ENCODE assay signal across 11 cellular contexts in genomic region chr2:54767921-54768320, GRCh38. TPM values are rescaled to one million over a fixed set of nuclear protein-coding genes. Genes with fewer than 3 reads are reported as not detected.
DNase-seq lines count a peak whose midpoint lies in the region; ATAC-seq and TF ChIP-seq lines count a peak whose summit lies in the region.
"Had no signal": no experiment of that assay in that cellular context is flagged by ENCODE, and none has a peak within 500 bp of the region (broad histone marks: within the 10 kb centered on the region; RNA-seq: fewer than 3 reads in every experiment).

No MANE protein-coding gene starts in this region.

- no peaks in the 10 kb centered on the region for H3K36me3 Mint-ChIP-seq in activated naive CD8-positive, alpha-beta T cell treated with anti-CD3 and anti-CD28 coated beads, Interleukin-2, amount 50 U/mL, for 24 hours (ENCODE audit: low read depth)
- peaks cover 6% of the 10 kb centered on the region for H3K36me3 Mint-ChIP-seq in memory B cell

- H3K36me3 ChIP-seq in MG63: no peaks in the 10 kb centered on the region
- H3K36me3 ChIP-seq: suprapubic skin had no signal

- H3K9me3 Mint-ChIP-seq in activated naive CD8-positive, alpha-beta T cell treated with anti-CD3 and anti-CD28 coated beads, Interleukin-2, amount 50 U/mL, for 24 hours: no peaks in the 10 kb centered on the region
- H3K9me3 Mint-ChIP-seq in memory B cell: peaks cover 1% of the 10 kb centered on the region

- no peak overlapping the region for H3K4me3 Mint-ChIP-seq in activated naive CD8-positive, alpha-beta T cell treated with anti-CD3 and anti-CD28 coated beads, Interleukin-2, amount 50 U/mL, for 24 hours
- H3K4me3 Mint-ChIP-seq in memory B cell: no peak overlapping the region

- peak; percentile 48 for ATAC-seq in HG03469 (IDR thresholded peaks at IDR 0.05; ENCODE audit: unreplicated experiment)
- ATAC-seq in activated naive CD8-positive, alpha-beta T cell treated with anti-CD3 and anti-CD28 coated beads, Interleukin-2, amount 50 U/mL, for 24 hours: peak; percentile 91
- peak; percentile 91 for ATAC-seq in memory B cell (ENCODE audit: low read depth)
- ATAC-seq: left cardiac atrium had no signal

- H3K4me3 ChIP-seq in GM12865 (ENCODE audit: low read depth, low read length) (no peak overlapping the region), MG63 (no peak overlapping the region)
- H3K4me3 ChIP-seq: smooth muscle cell, suprapubic skin had no signal

- peaks cover 25% of the 10 kb centered on the region for H3K4me1 Mint-ChIP-seq in activated naive CD8-positive, alpha-beta T cell treated with anti-CD3 and anti-CD28 coated beads, Interleukin-2, amount 50 U/mL, for 24 hours
- H3K4me1 Mint-ChIP-seq in memory B cell: peaks cover 14% of the 10 kb centered on the region

- H3K27me3 ChIP-seq in MG63: no peaks in the 10 kb centered on the region
- H3K27me3 ChIP-seq: suprapubic skin had no signal

- H3K9me3 ChIP-seq in MG63: no peaks in the 10 kb centered on the region
- H3K9me3 ChIP-seq: suprapubic skin had no signal

- peak overlapping the region; percentile 64 for H3K27ac Mint-ChIP-seq in activated naive CD8-positive, alpha-beta T cell treated with anti-CD3 and anti-CD28 coated beads, Interleukin-2, amount 50 U/mL, for 24 hours
- peak overlapping the region; percentile 62 for H3K27ac Mint-ChIP-seq in memory B cell

- DNase-seq in GM12865 (ENCODE audit: low read depth) (peak; percentile 18), memory B cell (ENCODE audit: low spot score in 2 of 2) (no peak), MG63 (no peak), germinal center (ENCODE audit: low spot score) (no peak), NCI-H2029 treated with DMSO at 0.1 percent for 48 hours (lab: John Stamatoyannopoulos, UW) (no peak)
- no peak for DNase-seq in activated naive CD8-positive, alpha-beta T cell treated with anti-CD3 and anti-CD28 coated beads, Interleukin-2, amount 50 U/mL, for 24 hours
- DNase-seq: left cardiac atrium, NCI-H1105 had no signal

- no peaks in the 10 kb centered on the region for H3K27me3 Mint-ChIP-seq in activated naive CD8-positive, alpha-beta T cell treated with anti-CD3 and anti-CD28 coated beads, Interleukin-2, amount 50 U/mL, for 24 hours
- no peaks in the 10 kb centered on the region for H3K27me3 Mint-ChIP-seq in memory B cell

- TF ChIP-seq CTCF in GM12865 (IDR thresholded peaks at IDR 0.05; ENCODE audit: insufficient read depth, low read depth, low read length, missing control alignments): no peak

RNA-seq across cellular contexts. Expression of gene EML6, which starts 44.5 kb away (rescaled TPM):
- total RNA-seq in MG63 (2014; rRNA removed; shearing (Covaris generic); ENCODE audit: low replicate concordance): 0.52 TPM in 1 of 2 replicates, not detected in the other
